Comparison of ENCODE assay signal across 28 cellular contexts in the genomic region with DNA sequence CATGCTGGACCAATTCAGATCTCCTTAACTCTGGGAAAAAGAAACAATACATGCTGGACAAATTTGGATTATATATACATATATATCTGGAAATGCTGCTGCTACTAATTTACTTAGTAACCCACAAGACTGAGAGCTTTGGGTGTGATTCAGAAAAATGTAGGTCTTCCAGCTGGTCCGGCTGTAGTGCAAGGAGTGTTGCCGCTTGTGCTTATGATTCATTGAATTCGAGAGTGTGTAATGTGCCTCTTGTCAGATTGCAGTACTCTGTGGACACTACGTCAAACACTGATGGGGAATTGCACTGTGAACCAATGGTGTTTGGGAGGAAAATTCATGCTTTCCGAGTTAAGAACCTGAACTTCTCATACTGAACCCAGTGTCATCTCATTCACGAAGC.
"Had no signal": no experiment of that assay in that cellular context is flagged by ENCODE, and none has a peak within 500 bp of the region (broad histone marks: within the 10 kb centered on the region; RNA-seq: fewer than 3 reads in every experiment).

No MANE protein-coding gene starts in this region.

- H3K4me3 ChIP-seq: colonic mucosa, dorsolateral prefrontal cortex, esophagus squamous epithelium, gastrocnemius medialis, heart right ventricle, lower lobe of right lung, mucosa of descending colon had no signal

- H3K4me3 Mint-ChIP-seq: dendritic cell treated with granulocyte-macrophage colony-stimulating factor and Interleukin-4, amounts not matched to agents 40 ng/mL and 50 ng/mL, for 4 days; mesothelial cell of epicardium; naive B cell had no signal

- H3K27me3 ChIP-seq: colonic mucosa, dorsolateral prefrontal cortex, esophagus squamous epithelium, gastrocnemius medialis, heart right ventricle had no signal

- ATAC-seq: esophagus mucosa, gastrocnemius medialis, heart right ventricle, left colon, left lobe of liver, left ventricle myocardium superior, mucosa of descending colon had no signal

- H3K4me1 Mint-ChIP-seq: naive B cell had no signal

- H3K36me3 Mint-ChIP-seq: mesothelial cell of epicardium, naive B cell had no signal

- H3K9me3 ChIP-seq: colonic mucosa, esophagus squamous epithelium, gastrocnemius medialis, heart right ventricle, lower lobe of right lung, mucosa of descending colon had no signal

- DNase-seq: colonic mucosa; cortex of kidney; dorsolateral prefrontal cortex; effector CD4-positive, alpha-beta T cell; effector memory CD4-positive, alpha-beta T cell; erythroblast; esophagus squamous epithelium; foreskin fibroblast; foreskin melanocyte; gastrocnemius medialis; glutamatergic neuron; head of caudate nucleus; heart right ventricle; hippocampal formation; islet precursor cell; kidney; kidney glomerular epithelial cell; left colon; left ventricle myocardium superior; lower lobe of right lung; mesenchymal stem cell; mucosa of descending colon; naive B cell had no signal

- H3K4me1 ChIP-seq: colonic mucosa, esophagus squamous epithelium, gastrocnemius medialis, heart right ventricle, lower lobe of right lung had no signal

- H3K27ac ChIP-seq: colonic mucosa, dorsolateral prefrontal cortex, epithelial cell of prostate, esophagus squamous epithelium, gastrocnemius medialis, heart right ventricle, lower lobe of right lung had no signal

- H3K9me3 Mint-ChIP-seq: dendritic cell treated with granulocyte-macrophage colony-stimulating factor and Interleukin-4, amounts not matched to agents 40 ng/mL and 50 ng/mL, for 4 days; mesothelial cell of epicardium had no signal

- H3K27ac Mint-ChIP-seq: dendritic cell treated with granulocyte-macrophage colony-stimulating factor and Interleukin-4, amounts not matched to agents 40 ng/mL and 50 ng/mL, for 4 days; mesothelial cell of epicardium; naive B cell had no signal

- H3K36me3 ChIP-seq: colonic mucosa, esophagus squamous epithelium, gastrocnemius medialis, heart right ventricle, lower lobe of right lung had no signal

- H3K27me3 Mint-ChIP-seq: dendritic cell treated with granulocyte-macrophage colony-stimulating factor and Interleukin-4, amounts not matched to agents 40 ng/mL and 50 ng/mL, for 4 days; naive B cell had no signal
